Comparison of ENCODE assay signal across 27 cellular contexts in the genomic region with DNA sequence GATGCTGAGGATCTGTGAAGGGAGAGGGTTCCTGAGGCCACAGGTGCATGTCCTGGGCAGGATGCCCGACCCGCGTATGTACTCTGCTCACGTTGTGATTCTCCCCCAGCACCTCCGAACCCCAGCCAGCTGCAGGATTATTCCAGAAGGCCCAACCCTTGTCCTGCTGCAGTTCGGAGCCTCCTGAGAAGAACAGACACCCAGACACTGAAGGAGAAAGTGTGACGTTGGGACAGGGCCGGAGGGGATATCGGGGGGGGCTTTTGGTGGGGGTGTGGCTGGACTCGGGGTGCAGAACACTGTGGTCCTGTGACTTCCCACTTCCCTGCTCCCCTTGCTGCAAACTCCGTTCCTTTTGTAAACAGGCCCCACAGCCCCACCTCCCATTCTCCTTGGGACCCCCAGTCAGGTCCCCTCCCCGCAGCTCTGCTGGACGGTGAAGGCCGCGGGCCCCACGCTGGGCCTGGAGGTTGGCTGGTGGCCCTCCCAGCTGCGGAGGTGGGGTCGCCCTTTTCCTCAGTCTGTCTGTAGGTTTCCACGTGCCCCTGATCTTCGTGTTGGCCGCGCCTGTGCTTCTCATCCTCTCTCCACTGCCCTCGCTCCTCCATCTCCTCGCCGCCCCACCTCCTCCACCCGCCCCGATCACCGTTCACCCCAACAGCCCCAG.
DNase-seq lines count a peak whose midpoint lies in the region; ATAC-seq, FAIRE-seq and TF ChIP-seq lines count a peak whose summit lies in the region.
"Had no signal": no experiment of that assay in that cellular context is flagged by ENCODE, and none has a peak within 500 bp of the region (broad histone marks: within the 10 kb centered on the region; RNA-seq: fewer than 3 reads in every experiment).

No MANE protein-coding gene starts in this region.

- intact Hi-C loops in natural killer cell (cut with micrococcal nuclease) = no loop called here

- H4K5ac ChIP-seq in H1 (ENCODE audit: insufficient read length, low read depth, low read length) = no peak overlapping the region

- H3K36me3 Mint-ChIP-seq in natural killer cell treated with Interleukin-12 subunit alpha and Interleukin-12 subunit beta and Interleukin-15 and Interleukin-18, amount 100 ng/mL, for 72 hours = no peaks in the 10 kb centered on the region
- H3K36me3 Mint-ChIP-seq in natural killer cell = no peaks in the 10 kb centered on the region
- H3K36me3 Mint-ChIP-seq: CD4-positive, CD25-positive, alpha-beta regulatory T cell had no signal

- TF ChIP-seq CTCF in natural killer cell (IDR thresholded peaks at IDR 0.05) (no peak), H1 (IDR thresholded peaks at IDR 0.05; ENCODE audit: control extremely low read depth in 1 of 3, insufficient read depth in 1 of 3, low read depth in 1 of 3, low read length in 3 of 3) (no peak), osteoblast (IDR thresholded peaks at IDR 0.05; ENCODE audit: extremely low read depth, low read depth, low read length) (no peak)

- H2BK15ac ChIP-seq in H1 (ENCODE audit: low read length) = no peak overlapping the region

- H4K20me1 ChIP-seq in H1 (replicated peaks in 1 of 2; ENCODE audit: control insufficient read depth in 1 of 2, insufficient read depth in 2 of 2, low read length in 2 of 2) (no peaks in the 10 kb centered on the region), osteoblast (ENCODE audit: insufficient read depth, low read length) (no peaks in the 10 kb centered on the region)

- H3K79me2 ChIP-seq in H1 (ENCODE audit: control insufficient read depth in 1 of 2, insufficient read depth in 2 of 2, low read length in 2 of 2) = no peaks in the 10 kb centered on the region
- H3K79me2 ChIP-seq in osteoblast (ENCODE audit: insufficient read depth, low read length) = no peaks in the 10 kb centered on the region

- no peak for TF ChIP-seq POLR2A in H1 (IDR thresholded peaks at IDR 0.05; ENCODE audit: control extremely low read depth in 1 of 2, low read depth in 2 of 2, low read length in 2 of 2)

- no peak for TF ChIP-seq EP300 in H1 (IDR thresholded peaks at IDR 0.05; ENCODE audit: borderline replicate concordance in 1 of 2, low read depth in 2 of 2, low read length in 2 of 2)

- no peak overlapping the region for H3K27ac Mint-ChIP-seq in natural killer cell treated with Interleukin-12 subunit alpha and Interleukin-12 subunit beta and Interleukin-15 and Interleukin-18, amount 100 ng/mL, for 72 hours
- no peak overlapping the region for H3K27ac Mint-ChIP-seq in natural killer cell
- H3K27ac Mint-ChIP-seq: CD4-positive, CD25-positive, alpha-beta regulatory T cell; HFFc6 had no signal

- H3K23ac ChIP-seq in H1 (ENCODE audit: insufficient read length) = no peak overlapping the region

- H3K4me1 Mint-ChIP-seq in natural killer cell treated with Interleukin-12 subunit alpha and Interleukin-12 subunit beta and Interleukin-15 and Interleukin-18, amount 100 ng/mL, for 72 hours (ENCODE audit: low read depth in 2 of 2) = no peaks in the 10 kb centered on the region
- H3K4me1 Mint-ChIP-seq in natural killer cell = no peaks in the 10 kb centered on the region
- H3K4me1 Mint-ChIP-seq: CD4-positive, CD25-positive, alpha-beta regulatory T cell had no signal

- no peak overlapping the region for H3K27ac ChIP-seq in H1 (ENCODE audit: low read depth, low read length)
- H3K27ac ChIP-seq in osteoblast (ENCODE audit: low read depth, low read length) = no peak overlapping the region
- H3K27ac ChIP-seq: PC-9 had no signal

- no peak overlapping the region for H3K4ac ChIP-seq in H1 (replicated peaks; ENCODE audit: insufficient read length, low read depth, low read length)

- no peak overlapping the region for H3K4me2 ChIP-seq in H1 (ENCODE audit: insufficient read depth in 1 of 2, low read depth in 2 of 2, low read length in 2 of 2)
- H3K4me2 ChIP-seq in osteoblast (ENCODE audit: insufficient read depth, low read length) = no peak overlapping the region
- H3K4me2 ChIP-seq: PC-9 had no signal

- ATAC-seq in natural killer cell treated with Interleukin-12 subunit alpha and Interleukin-12 subunit beta and Interleukin-15 and Interleukin-18, amount 100 ng/mL, for 72 hours = no peak
- ATAC-seq in natural killer cell = no peak
- ATAC-seq in HG02588 (IDR thresholded peaks at IDR 0.05; ENCODE audit: unreplicated experiment) = no peak
- ATAC-seq: HepG2, K562 had no signal

- no peak overlapping the region for H3K4me3 Mint-ChIP-seq in natural killer cell treated with Interleukin-12 subunit alpha and Interleukin-12 subunit beta and Interleukin-15 and Interleukin-18, amount 100 ng/mL, for 72 hours
- no peak overlapping the region for H3K4me3 Mint-ChIP-seq in natural killer cell
- H3K4me3 Mint-ChIP-seq: CD4-positive, CD25-positive, alpha-beta regulatory T cell; HFFc6 had no signal

- no peak overlapping the region for H2BK5ac ChIP-seq in H1 (ENCODE audit: low read depth, low read length)

- H2AK5ac ChIP-seq in H1 (ENCODE audit: low read depth, low read length) = no peak overlapping the region

- DNase-seq in natural killer cell treated with Interleukin-12 subunit alpha and Interleukin-12 subunit beta and Interleukin-15 and Interleukin-18, amount 100 ng/mL, for 72 hours (ENCODE audit: low spot score) = peak; percentile 32
- DNase-seq in natural killer cell (no peak), H1 (ENCODE audit: low read depth in 1 of 2, low spot score in 2 of 2) (no peak), osteoblast (ENCODE audit: insufficient read length, low spot score, missing footprints) (peak; percentile 81), NCI-H2107 treated with DMSO at 0.1 percent for 48 hours (lab: John Stamatoyannopoulos, UW; ENCODE audit: unreplicated experiment) (no peak), NCI-H128 (lab: John Stamatoyannopoulos, UW; ENCODE audit: unreplicated experiment) (no peak), NCI-H1436 (lab: John Stamatoyannopoulos, UW) (no peak)
- DNase-seq: 8988T; ACHN; CD4-positive, CD25-positive, alpha-beta regulatory T cell; DMS153; DND-41; HFFc6; Kasumi-1; NCI-H1092 treated with DMSO at 0.1 percent for 48 hours; NCI-H146; NCI-H1930; NCI-H2107; NCI-H446 treated with DMSO at 0.1 percent for 48 hours; NCI-H526 treated with DMSO at 0.1 percent for 48 hours; PC-9; SHP77 treated with DMSO at 0.1 percent for 48 hours had no signal

- CTCF ChIA-PET in H1 (lab: Charles Lee; ENCODE audit: partially characterized antibody) = interaction anchor here (0.6 to 1.4 kb wide), 8 partner anchors 9 to 493 kb away, joined by 3 to 5 read pairs (median 3); no protein-coding TSS in a partner anchor

- no peak overlapping the region for H4K8ac ChIP-seq in H1 (ENCODE audit: extremely low read depth, insufficient read depth, low read length)

- H3K14ac ChIP-seq in H1 (ENCODE audit: insufficient read length) = no peak overlapping the region

- H3K9ac ChIP-seq in H1 (replicated peaks in 1 of 4; ENCODE audit: extremely low read depth in 1 of 4, low read depth in 3 of 4, low read length in 3 of 4) = no peak overlapping the region

- POLR2A ChIA-PET in H1 (lab: Charles Lee; ENCODE audit: partially characterized antibody) = no interaction called here

- H3K79me1 ChIP-seq in H1 (ENCODE audit: low read depth, low read length) = no peaks in the 10 kb centered on the region

- H3K23me2 ChIP-seq in H1 (ENCODE audit: low read depth, low read length) = peaks cover 5% of the 10 kb centered on the region; the same call in 1 of the 2 replicates

- no peak overlapping the region for H4K91ac ChIP-seq in H1 (replicated peaks; ENCODE audit: insufficient read length, low read length)

- H3K56ac ChIP-seq in H1 (replicated peaks; ENCODE audit: insufficient read length, low read depth, low read length) = no peak overlapping the region

- H3K4me1 ChIP-seq in H1 (replicated peaks in 1 of 4; ENCODE audit: control insufficient read depth in 3 of 4, insufficient read depth in 4 of 4, low read length in 3 of 4) (no peaks in the 10 kb centered on the region; a peak in 2 of 7 replicates), osteoblast (ENCODE audit: insufficient read depth, low read length) (no peaks in the 10 kb centered on the region)
- H3K4me1 ChIP-seq: HAP-1 had no signal

- H3K9me3 ChIP-seq in H1 (ENCODE audit: insufficient read depth in 2 of 2, low read depth in 1 of 2, low read length in 1 of 2) = no peaks in the 10 kb centered on the region
- H3K9me3 ChIP-seq in osteoblast (ENCODE audit: low read depth, low read length) = no peaks in the 10 kb centered on the region
- H3K9me3 ChIP-seq: HAP-1 had no signal

- TF ChIP-seq RAD21 in H1 (IDR thresholded peaks at IDR 0.05 in 1 of 2, conservative IDR thresholded peaks at IDR 0.05 in 1 of 2; ENCODE audit: low read depth in 2 of 2, low read length in 2 of 2) = no peak

- no peak overlapping the region for H2BK20ac ChIP-seq in H1 (ENCODE audit: low read length)

- H3K9me3 Mint-ChIP-seq in natural killer cell treated with Interleukin-12 subunit alpha and Interleukin-12 subunit beta and Interleukin-15 and Interleukin-18, amount 100 ng/mL, for 72 hours = no peaks in the 10 kb centered on the region
- no peaks in the 10 kb centered on the region for H3K9me3 Mint-ChIP-seq in natural killer cell
- H3K9me3 Mint-ChIP-seq: HFFc6 had no signal

- peaks cover 8 to 12% of the 10 kb centered on the region in 2 donors for H3K27me3 Mint-ChIP-seq in natural killer cell treated with Interleukin-12 subunit alpha and Interleukin-12 subunit beta and Interleukin-15 and Interleukin-18, amount 100 ng/mL, for 72 hours
- H3K27me3 Mint-ChIP-seq in natural killer cell (ENCODE audit: low read depth in 2 of 2) = peaks cover 5 to 8% of the 10 kb centered on the region in 2 donors
- H3K27me3 Mint-ChIP-seq: CD4-positive, CD25-positive, alpha-beta regulatory T cell had no signal

- H3K27me3 ChIP-seq in H1 (replicated peaks in 1 of 4; ENCODE audit: control insufficient read depth in 3 of 4, extremely low read depth in 1 of 4, insufficient read depth in 3 of 4, low read length in 3 of 4) (no peaks in the 10 kb centered on the region; a peak in 1 of 7 replicates), osteoblast (ENCODE audit: insufficient read depth, low read length) (peaks cover 8% of the 10 kb centered on the region)

- H3K4me3 ChIP-seq in H1 (ENCODE audit: extremely low read depth in 1 of 4, insufficient read depth in 2 of 4, low read depth in 3 of 4, low read length in 4 of 4) = no peak overlapping the region
- no peak overlapping the region for H3K4me3 ChIP-seq in osteoblast (ENCODE audit: insufficient read depth, low read length)
- H3K4me3 ChIP-seq: HAP-1, K562, PC-9 had no signal

- no peak overlapping the region for H2BK120ac ChIP-seq in H1 (replicated peaks; ENCODE audit: low read depth, low read length)

- FAIRE-seq in H1 (lab: Jason Lieb, UNC) = no peak
- FAIRE-seq: GM19239, HepG2, K562 had no signal

- WGBS in H1 (ENCODE audit: extremely low coverage in 1 of 2, insufficient coverage in 1 of 2, insufficient read length in 1 of 2, insufficient replicate concordance in 2 of 2, low coverage in 1 of 2, low lambda C conversion rate in 2 of 2, missing lambda C conversion rate in 1 of 2), 2 experiments = 88% methylated on average over 17 of the region's 28 CpGs; no CpG with 5 or more reads in 1 of the 2 experiments

- no peak overlapping the region for H3K18ac ChIP-seq in H1 (ENCODE audit: extremely low read depth, low read length)

- H2AFZ ChIP-seq in H1 (ENCODE audit: low read length) = no peak overlapping the region
- H2AFZ ChIP-seq in osteoblast (ENCODE audit: low read length) = no peak overlapping the region
- H2AFZ ChIP-seq: PC-9 had no signal

- H2BK12ac ChIP-seq in H1 (ENCODE audit: low read depth, low read length) = 0 out of 2 replicates have a peak overlapping the region, but pooled peaks have one; percentile 68

- no peaks in the 10 kb centered on the region for H3K36me3 ChIP-seq in H1 (ENCODE audit: control insufficient read depth in 2 of 4, insufficient read depth in 4 of 4, low read length in 3 of 4)
- no peaks in the 10 kb centered on the region for H3K36me3 ChIP-seq in osteoblast (ENCODE audit: insufficient read depth, low read length)
- H3K36me3 ChIP-seq: HAP-1 had no signal

Comparison
In these comparisons a context has a peak if more than half of its experiments do, and no peak if none do; other contexts are left out.
1. DNase-seq: peak in natural killer cell treated with Interleukin-12 subunit alpha and Interleukin-12 subunit beta and Interleukin-15 and Interleukin-18, amount 100 ng/mL, for 72 hours (single experiment) and osteoblast (single experiment); none in natural killer cell (single experiment), H1 (0 of 2), NCI-H2107 treated with DMSO at 0.1 percent for 48 hours (single experiment), NCI-H128 (single experiment) and NCI-H1436 (single experiment).